Comparison of ENCODE assay signal across 16 cellular contexts in the genomic region with DNA sequence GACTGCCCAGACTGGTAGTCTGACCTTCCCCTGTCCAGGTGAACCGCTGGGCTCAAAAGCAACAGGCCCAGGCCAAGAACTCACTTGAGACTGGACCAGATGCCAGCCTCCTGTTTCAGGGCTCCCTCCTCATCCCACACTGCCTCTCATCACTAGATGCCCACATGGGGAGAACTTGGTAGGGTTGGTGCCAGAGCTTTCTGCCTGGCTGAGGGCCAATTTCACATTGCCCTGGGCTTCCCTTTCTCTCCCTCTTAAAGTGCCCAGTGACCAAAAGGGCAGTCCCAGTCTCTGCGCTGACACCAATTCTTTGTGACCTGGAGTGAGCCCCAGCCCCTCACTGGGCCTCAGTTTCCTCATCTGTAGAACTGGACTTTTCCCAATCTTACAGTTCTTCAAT. TPM values are rescaled to one million over a fixed set of nuclear protein-coding genes. Genes with fewer than 3 reads are reported as not detected.
DNase-seq lines count a peak whose midpoint lies in the region; ATAC-seq, FAIRE-seq and TF ChIP-seq lines count a peak whose summit lies in the region.
"Had no signal": no experiment of that assay in that cellular context is flagged by ENCODE, and none has a peak within 500 bp of the region (broad histone marks: within the 10 kb centered on the region; RNA-seq: fewer than 3 reads in every experiment).

No MANE protein-coding gene starts in this region.

- H3K9ac ChIP-seq in K562 (ENCODE audit: insufficient read depth in 1 of 2, low read depth in 2 of 2, low read length in 2 of 2) (no peak overlapping the region), endodermal cell (ENCODE audit: extremely low read depth, low read length, poor library complexity, severe bottlenecking) (no peak overlapping the region)
- H3K9ac ChIP-seq: KMS-11 had no signal

- ATAC-seq in Right ventricle myocardium superior (ENCODE audit: poor library complexity) (peak; percentile 29), K562 (no peak), right cardiac atrium (peak in 1 of 2 donors; percentile 18)

- no TSS peak for BruUV-seq in K562 (replicated peaks; lab: Mats Ljungman, UMichigan)

- H3K27ac ChIP-seq in K562 (ENCODE audit: extremely low read depth, low read depth, low read length) (no peak overlapping the region), right cardiac atrium (ENCODE audit: low read length) (no peak overlapping the region), endodermal cell (ENCODE audit: low read depth, low read length) (no peak overlapping the region)
- H3K27ac ChIP-seq: KMS-11, SJCRH30 had no signal

- no peaks in the 10 kb centered on the region for H3K27me3 Mint-ChIP-seq in type B pancreatic cell
- no peaks in the 10 kb centered on the region for H3K27me3 Mint-ChIP-seq in endodermal cell (ENCODE audit: insufficient read depth)

- H3K4me1 Mint-ChIP-seq in type B pancreatic cell (ENCODE audit: unreplicated experiment) (peaks cover 33% of the 10 kb centered on the region), endodermal cell (peaks cover 16% of the 10 kb centered on the region)

- no peak overlapping the region for H3K4me2 ChIP-seq in K562 (ENCODE audit: insufficient read depth, low read length)
- H3K4me2 ChIP-seq: KMS-11 had no signal

- TF ChIP-seq CTCF in K562 (IDR thresholded peaks at IDR 0.05 in 2 of 3, conservative IDR thresholded peaks at IDR 0.05 in 1 of 3; ENCODE audit: insufficient read depth in 2 of 3, low read depth in 1 of 3, low read length in 3 of 3) (no peak), type B pancreatic cell (conservative IDR thresholded peaks at IDR 0.05) (no peak), endodermal cell (conservative IDR thresholded peaks at IDR 0.05) (no peak)

- H3K9me3 ChIP-seq in K562 (replicated peaks; ENCODE audit: control insufficient read depth, insufficient read depth, low read depth, low read length) (no peaks in the 10 kb centered on the region), right cardiac atrium (ENCODE audit: control insufficient read depth, low read length) (no peaks in the 10 kb centered on the region), endodermal cell (ENCODE audit: control insufficient read depth, low read length) (no peaks in the 10 kb centered on the region)
- H3K9me3 ChIP-seq: SJCRH30 had no signal

- H3K36me3 Mint-ChIP-seq in type B pancreatic cell (peaks cover 7% of the 10 kb centered on the region), endodermal cell (ENCODE audit: low read depth) (peaks cover 5% of the 10 kb centered on the region)

- intact Hi-C loops in Right ventricle myocardium superior (cut with DNase I) (loop anchor here (10.0 kb wide), 1 partner anchor 105 kb away; no protein-coding TSS in a partner anchor), cardiac septum (cut with DNase I) (no loop called here), K562 (cut with micrococcal nuclease) (no loop called here), right cardiac atrium (cut with DNase I) (loop anchor here in 3 of 4 donors (10.0 kb wide), 3 partner anchors 155 to 285 kb away; no protein-coding TSS in a partner anchor)

- H3K4me1 ChIP-seq in K562 (replicated peaks in 1 of 2; ENCODE audit: control insufficient read depth in 2 of 2, insufficient read depth in 2 of 2, low read length in 2 of 2) = peaks cover 9 to 18% of the 10 kb centered on the region in 2 experiments; a peak in 3 of 5 replicates
- H3K4me1 ChIP-seq in right cardiac atrium (ENCODE audit: control insufficient read depth, insufficient read depth, low read length) = peaks cover 4% of the 10 kb centered on the region
- H3K4me1 ChIP-seq in endodermal cell (ENCODE audit: control insufficient read depth, insufficient read depth, low read length) = peaks cover 11% of the 10 kb centered on the region
- H3K4me1 ChIP-seq: SJCRH30 had no signal

- H3K4me3 ChIP-seq in K562 (no peak overlapping the region), right cardiac atrium (ENCODE audit: low read length) (no peak overlapping the region), endodermal cell (ENCODE audit: low read length) (no peak overlapping the region)
- H3K4me3 ChIP-seq: SJCRH30 had no signal

- DNase-seq in Right ventricle myocardium superior (no peak), cardiac septum (ENCODE audit: low spot score) (no peak), K562 (ENCODE audit: extremely low read depth in 1 of 4, low spot score in 3 of 4) (no peak), right cardiac atrium (peak in 2 of 3 donors; percentile 58 to 61), type B pancreatic cell (ENCODE audit: extremely low spot score, unreplicated experiment) (peak; percentile 52), endodermal cell (no peak), HEK293T (ENCODE audit: extremely low spot score) (no peak), A172 (ENCODE audit: low spot score) (no peak)
- DNase-seq: COR-L47, DMS53, NCI-H1092 treated with DMSO at 0.1 percent for 48 hours, NCI-H1694, NCI-H345, SJCRH30 had no signal

- H3K9me3 Mint-ChIP-seq in type B pancreatic cell (no peaks in the 10 kb centered on the region), endodermal cell (no peaks in the 10 kb centered on the region)

- no peak for TF ChIP-seq RAD21 in K562 (CRISPR knock-in tag; conservative IDR thresholded peaks at IDR 0.05 in 1 of 2, IDR thresholded peaks at IDR 0.05 in 1 of 2)

- in situ Hi-C loops in K562 (cut with MboI) = loop anchor here (10.0 kb wide), 1 partner anchor 285 kb away; no protein-coding TSS in a partner anchor

- POLR2A ChIA-PET in K562 (lab: Yijun Ruan, JAX) = interaction anchor here (0.5 kb wide), 2 partner anchors 67 to 458 kb away, joined by 3 read pairs; no protein-coding TSS in a partner anchor
- POLR2A ChIA-PET in HEK293T (lab: Yijun Ruan, JAX) = no interaction called here

- no peaks in the 10 kb centered on the region for H3K36me3 ChIP-seq in K562 (ENCODE audit: control insufficient read depth, insufficient read depth, low read length)
- peaks cover 10% of the 10 kb centered on the region for H3K36me3 ChIP-seq in endodermal cell (ENCODE audit: control insufficient read depth, insufficient read depth, low read length)
- H3K36me3 ChIP-seq: SJCRH30 had no signal

- no peak for TF ChIP-seq EP300 in K562 (IDR thresholded peaks at IDR 0.05; ENCODE audit: low read length)

- TF ChIP-seq POLR2A in K562 (conservative IDR thresholded peaks at IDR 0.05) = no peak

- H4K20me1 ChIP-seq in K562 (replicated peaks; ENCODE audit: control insufficient read depth, insufficient read depth, low read length) = peaks cover 8% of the 10 kb centered on the region; the same call in 1 of the 2 replicates

- no peaks in the 10 kb centered on the region for H3K79me2 ChIP-seq in K562 (ENCODE audit: control insufficient read depth, insufficient read depth, low read length)

- CTCF ChIA-PET in K562 (lab: Yijun Ruan, JAX; ENCODE audit: low intra/inter-chr PET ratio) = no interaction called here
- CTCF ChIA-PET in HEK293T (lab: Yijun Ruan, JAX) = interaction anchor here (0.7 to 0.8 kb wide), 2 partner anchors 12 to 1335 kb away, joined by 3 read pairs; no protein-coding TSS in a partner anchor

- FAIRE-seq in K562 (lab: Jason Lieb, UNC) = no peak
- FAIRE-seq: H54 had no signal

- no peak overlapping the region for H3K4me3 Mint-ChIP-seq in type B pancreatic cell
- H3K4me3 Mint-ChIP-seq in endodermal cell = no peak overlapping the region

- no peak overlapping the region for H2AFZ ChIP-seq in K562 (ENCODE audit: low read depth, low read length)

- H3K27ac Mint-ChIP-seq in type B pancreatic cell (peak overlapping the region; percentile 61), endodermal cell (no peak overlapping the region)

- H3K27me3 ChIP-seq in K562 (ENCODE audit: control insufficient read depth in 2 of 2, insufficient read depth in 2 of 2, low read length in 2 of 2) (peaks cover 3 to 15% of the 10 kb centered on the region in 2 experiments; a peak in 4 of 5 replicates), right cardiac atrium (ENCODE audit: control insufficient read depth, insufficient read depth) (no peaks in the 10 kb centered on the region), endodermal cell (ENCODE audit: control insufficient read depth, insufficient read depth, low read length, poor library complexity, severe bottlenecking) (no peaks in the 10 kb centered on the region)

- H3K9me1 ChIP-seq in K562 (ENCODE audit: control insufficient read depth, insufficient read depth, low read length) = peaks cover 4% of the 10 kb centered on the region

- WGBS in K562 (ENCODE audit: insufficient coverage, low coverage, missing lambda C conversion rate) = 40% methylated on average over 2 of the region's 2 CpGs
- WGBS in right cardiac atrium = 78% methylated on average over 2 of the region's 2 CpGs
- WGBS in endodermal cell (ENCODE audit: insufficient coverage in 1 of 2, insufficient read length in 1 of 2), 2 experiments = 98% methylated on average over 2 of the region's 2 CpGs; no CpG with 5 or more reads in 1 of the 2 experiments

TF ChIP-seq in K562, 482 proteins besides CTCF, POLR2A, EP300 and RAD21 (continues in another document):
- TF ChIP-seq SUPT5H (IDR thresholded peaks at IDR 0.05) = no peak
- TF ChIP-seq IFI16 (CRISPR knock-in tag; IDR thresholded peaks at IDR 0.05) = no peak

TF ChIP-seq in HEK293T, 16 proteins besides CTCF, POLR2A, EP300 and RAD21 (continues in another document):
- TF ChIP-seq CTBP1 (IDR thresholded peaks at IDR 0.05; ENCODE audit: borderline replicate concordance) = no peak

RNA-seq across cellular contexts. Expression of gene C11orf58, which starts 41.7 kb away (rescaled TPM):
- total RNA-seq in Right ventricle myocardium superior = 110 TPM
- 106 TPM for total RNA-seq in cardiac septum
- total RNA-seq in K562 (2011; cell fraction: chromatin; rRNA removed; ENCODE audit: low replicate concordance) = 28.1 and 89.9 TPM in 2 replicates
- total RNA-seq in K562 (2011; cell fraction: nucleolus; rRNA removed) = 17.8 and 20.7 TPM in 2 replicates
- 48.6 and 82.8 TPM in 2 replicates for total RNA-seq in K562 (2011; cell fraction: nucleoplasm; rRNA removed)
- total RNA-seq in K562 (2014; rRNA removed) = 188 and 247 TPM in 2 replicates
- 196 and 207 TPM in 2 replicates for total RNA-seq in K562 (2014; rRNA removed; fragmentation: Illumina TruSeq; extraction: Trizol)
- 231 and 248 TPM in 2 replicates for total RNA-seq in K562 (2015; rRNA removed; fragmentation: Illumina TruSeq; extraction: Trizol)
- 96.4 and 104 TPM in 2 replicates for total RNA-seq in K562 (2021)
- polyA plus RNA-seq in K562 (2011; rRNA removed) = 97.4 and 130 TPM in 2 replicates
- 33.8 and 65.3 TPM in 2 replicates for polyA plus RNA-seq in K562 (2011; cell fraction: cytosol; rRNA removed)
- polyA plus RNA-seq in K562 (2011; cell fraction: nucleus; rRNA removed) = 35.2 and 44.8 TPM in 2 replicates
- 116 and 260 TPM in 2 replicates for polyA plus RNA-seq in K562 (2012)
- 232 and 243 TPM in 2 replicates for polyA plus RNA-seq in K562 (2014; fragmentation: Illumina TruSeq; extraction: Trizol)
- 100 to 1,000 TPM; 395 to 421 TPM for polyA plus RNA-seq in K562 (2014; fragmentation: Nextera tagmentation; extraction: Ambion mirVana)
- 226 and 273 TPM in 2 replicates for polyA plus RNA-seq in K562 (2014; rRNA removed)
- polyA minus RNA-seq in K562 (2011; rRNA and poly(A)+ RNA removed) = 132 and 155 TPM in 2 replicates
- 90.8 and 103 TPM in 2 replicates for polyA minus RNA-seq in K562 (2011; cell fraction: cytosol; rRNA and poly(A)+ RNA removed)
- polyA minus RNA-seq in K562 (2011; cell fraction: nucleus; rRNA and poly(A)+ RNA removed) = 25.6 and 53.9 TPM in 2 replicates
- total RNA-seq in right cardiac atrium = 100 to 1,000 TPM; 128 to 139 (median 130) TPM
- 124 TPM for polyA plus RNA-seq in right cardiac atrium
- 115 and 148 TPM in 2 replicates for total RNA-seq in type B pancreatic cell (ENCODE audit: low replicate concordance)
- total RNA-seq in endodermal cell = 100 to 1,000 TPM; 162 to 183 TPM
- polyA plus RNA-seq in endodermal cell (2013, experiment 1 of 2) = 199 TPM
- 191 TPM for polyA plus RNA-seq in endodermal cell (2013, experiment 2 of 2)
- 290 and 301 TPM in 2 replicates for total RNA-seq in A172 (2014; rRNA removed; shearing (Covaris generic))

Comparison
In these comparisons a context has a peak if more than half of its experiments do, and no peak if none do; other contexts are left out.
1. DNase-seq: peak in right cardiac atrium (2 of 3) and type B pancreatic cell (single experiment); none in Right ventricle myocardium superior (single experiment), cardiac septum (single experiment), K562 (0 of 4), endodermal cell (single experiment), HEK293T (single experiment) and A172 (single experiment).
2. intact Hi-C loops: an anchor here in Right ventricle myocardium superior (10.0 kb wide) and right cardiac atrium (10.0 kb wide); none called in cardiac septum and K562.